In genomic region chr6:149749594-149750135, GRCh38 we compare ENCODE assay signal across 1 cellular context.
TF ChIP-seq lines count a peak whose summit lies in the region.

Gene PCMT1 (plus strand): TSS chr6:149749741. CDS start chr6:149749902, 161 bp downstream.

TF ChIP-seq in SK-N-SH, 30 proteins besides CTCF, POLR2A, EP300 and RAD21 (continued from another document):
- no peak for TF ChIP-seq USF1 (IDR thresholded peaks at IDR 0.05; ENCODE audit: borderline replicate concordance, low read depth)
- TF ChIP-seq SIN3A (IDR thresholded peaks at IDR 0.05; ENCODE audit: borderline replicate concordance, low read depth, low read length) = no peak
- TF ChIP-seq CHD2 (IDR thresholded peaks at IDR 0.05; ENCODE audit: low read length, partially characterized antibody) = no peak
- no peak; the same call in 1 of the 2 replicates for TF ChIP-seq FOSL2 (IDR thresholded peaks at IDR 0.05; ENCODE audit: borderline replicate concordance, low read depth)
- no peak for TF ChIP-seq FOXJ3 (CRISPR knock-in tag; IDR thresholded peaks at IDR 0.05)
- no peak for TF ChIP-seq USF2 (IDR thresholded peaks at IDR 0.05; ENCODE audit: borderline replicate concordance, low read depth, low read length)
- no peak for TF ChIP-seq FOXM1 (IDR thresholded peaks at IDR 0.05; ENCODE audit: low read depth)
